ENCODE assay signal across 36 cellular contexts in genomic region chr3:4398906-4399305, GRCh38.
"Had no signal": no experiment of that assay in that cellular context is flagged by ENCODE, and none has a peak within 500 bp of the region (broad histone marks: within the 10 kb centered on the region; RNA-seq: fewer than 3 reads in every experiment).

No MANE protein-coding gene starts in this region.

- H3K4me3 Mint-ChIP-seq: activated CD4-positive, alpha-beta T cell treated with anti-CD3 and anti-CD28 coated beads, Interleukin-2, amount 10 ng/mL, durations not matched to agents 24 days and 14 days; activated CD8-positive, alpha-beta T cell treated with anti-CD3 and anti-CD28 coated beads for 36 hours; activated naive CD8-positive, alpha-beta T cell treated with anti-CD3 and anti-CD28 coated beads, Interleukin-2, amount 10 ng/mL, durations not matched to agents 7 days and 5 days; activated T-cell treated with anti-CD3 and anti-CD28 coated beads, Interleukin-2, amount 50 U/mL, for 72 hours; activated T-helper 17 cell treated with anti-CD3 and anti-CD28 coated beads, Interleukin-2, amount 50 U/mL, for 72 hours; T-cell had no signal

- H3K4me1 ChIP-seq: ascending aorta, Peyer's patch, SJSA1 had no signal

- H3K36me3 ChIP-seq: cardiac muscle cell, MG63, SJSA1 had no signal

- H3K4me3 ChIP-seq: ascending aorta, cardiac muscle cell, MG63, Peyer's patch, SJSA1 had no signal

- H3K9me3 Mint-ChIP-seq: activated T-cell treated with anti-CD3 and anti-CD28 coated beads, Interleukin-2, amount 50 U/mL, for 72 hours; activated T-helper 17 cell treated with anti-CD3 and anti-CD28 coated beads, Interleukin-2, amount 50 U/mL, for 72 hours; T-cell had no signal

- H3K9me3 ChIP-seq: ascending aorta, MG63, Peyer's patch, SJSA1 had no signal

- H3K27ac ChIP-seq: ascending aorta, cardiac muscle cell, Peyer's patch, SJSA1 had no signal

- H3K27me3 Mint-ChIP-seq: activated CD4-positive, alpha-beta T cell treated with anti-CD3 and anti-CD28 coated beads, Interleukin-2, amount 10 ng/mL, durations not matched to agents 24 days and 14 days; activated CD8-positive, alpha-beta T cell treated with anti-CD3 and anti-CD28 coated beads for 36 hours; activated naive CD8-positive, alpha-beta T cell treated with anti-CD3 and anti-CD28 coated beads, Interleukin-2, amount 10 ng/mL, durations not matched to agents 7 days and 5 days; activated T-helper 17 cell treated with anti-CD3 and anti-CD28 coated beads, Interleukin-2, amount 50 U/mL, for 72 hours; T-cell had no signal

- DNase-seq: activated CD4-positive, alpha-beta T cell treated with anti-CD3 and anti-CD28 coated beads, Interleukin-2, amount 10 ng/mL, durations not matched to agents 24 days and 14 days; activated CD4-positive, alpha-beta T cell treated with anti-CD3 and anti-CD28 coated beads, Interleukin-2, amount 50 U/mL, for 4 hours; activated CD8-positive, alpha-beta T cell treated with anti-CD3 and anti-CD28 coated beads for 36 hours; activated effector memory CD4-positive, alpha-beta T cell treated with anti-CD3 and anti-CD28 coated beads, Interleukin-2, amount 50 U/mL, for 16 hours; activated naive CD4-positive, alpha-beta T cell; activated naive CD4-positive, alpha-beta T cell treated with anti-CD3 and anti-CD28 coated beads, Interleukin-2, amount 50 U/mL, for 16 hours; activated naive CD8-positive, alpha-beta T cell treated with anti-CD3 and anti-CD28 coated beads, Interleukin-2, amount 10 ng/mL, durations not matched to agents 7 days and 5 days; activated T-cell treated with anti-CD3 and anti-CD28 coated beads, Interleukin-2, amount 50 U/mL, for 1 hour; activated T-cell treated with anti-CD3 and anti-CD28 coated beads, Interleukin-2, amount 50 U/mL, for 72 hours; amygdala; Kasumi-1; KBM-7; MG63; NCI-H1048; NCI-H1105 treated with DMSO at 0.1 percent for 48 hours; NCI-H1436; NCI-H1694; NCI-H2029 treated with DMSO at 0.1 percent for 48 hours; NCI-H2107; NCI-H2171; NCI-H510A; NCI-H526; NCI-H748 treated with DMSO at 0.1 percent for 48 hours; NK-92 treated with Interleukin-12 subunit alpha and Interleukin-12 subunit beta, amount 100 ng/mL, for 24 hours; PC-3; Peyer's patch; RPMI8226; SHP77 treated with DMSO at 0.1 percent for 48 hours; T-cell; T-helper 2 cell; T-helper 9 cell had no signal

- H3K27me3 ChIP-seq: ascending aorta, cardiac muscle cell, MG63, Peyer's patch, SJSA1 had no signal

- ATAC-seq: activated CD8-positive, alpha-beta T cell treated with anti-CD3 and anti-CD28 coated beads for 36 hours; activated T-cell treated with anti-CD3 and anti-CD28 coated beads, Interleukin-2, amount 50 U/mL, for 72 hours; activated T-helper 17 cell treated with anti-CD3 and anti-CD28 coated beads, Interleukin-2, amount 50 U/mL, for 72 hours; SK-N-SH treated with all-trans-retinoic acid at 6 μM for 48 hours; T-cell had no signal

- H3K27ac Mint-ChIP-seq: activated CD4-positive, alpha-beta T cell treated with anti-CD3 and anti-CD28 coated beads, Interleukin-2, amount 10 ng/mL, durations not matched to agents 24 days and 14 days; activated CD8-positive, alpha-beta T cell treated with anti-CD3 and anti-CD28 coated beads for 36 hours; activated naive CD8-positive, alpha-beta T cell treated with anti-CD3 and anti-CD28 coated beads, Interleukin-2, amount 10 ng/mL, durations not matched to agents 7 days and 5 days; activated T-cell treated with anti-CD3 and anti-CD28 coated beads, Interleukin-2, amount 50 U/mL, for 72 hours; activated T-helper 17 cell treated with anti-CD3 and anti-CD28 coated beads, Interleukin-2, amount 50 U/mL, for 72 hours; T-cell had no signal
